In the genomic region with DNA sequence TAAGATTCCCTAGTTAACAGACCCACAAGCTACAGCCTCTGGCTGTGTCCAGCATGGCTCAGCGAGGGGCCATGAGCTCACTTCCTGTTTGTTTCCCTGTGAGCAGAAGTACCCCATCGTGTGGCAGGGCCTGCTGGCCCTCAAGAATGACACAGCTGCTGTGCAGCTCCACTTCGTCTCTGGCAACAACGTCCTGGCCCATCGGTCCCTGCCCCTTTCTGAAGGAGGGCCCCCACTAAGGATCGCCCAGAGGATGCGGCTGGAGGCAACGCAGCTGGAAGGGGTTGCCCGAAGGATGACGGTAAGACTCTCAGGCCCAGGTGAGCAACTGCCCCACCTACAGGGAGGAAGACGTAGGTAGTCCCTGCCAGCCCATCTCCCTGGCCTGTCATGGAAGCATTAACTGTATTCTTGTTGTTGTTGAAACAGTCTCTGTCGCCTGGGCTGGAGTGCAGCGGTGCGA, we compare ENCODE assay signal across 9 cellular contexts. TPM values are rescaled to one million over a fixed set of nuclear protein-coding genes. Genes with fewer than 3 reads are reported as not detected.
A peak's percentile ranks its signal among the peaks of the same experiment; 100 is the strongest.
DNase-seq lines count a peak whose midpoint lies in the region; ATAC-seq, FAIRE-seq and TF ChIP-seq lines count a peak whose summit lies in the region.
"Had no signal": no experiment of that assay in that cellular context is flagged by ENCODE, and none has a peak within 500 bp of the region (broad histone marks: within the 10 kb centered on the region; RNA-seq: fewer than 3 reads in every experiment).

No MANE protein-coding gene starts in this region.

- peak overlapping the region; percentile 74 for H3K27ac Mint-ChIP-seq in activated CD8-positive, alpha-beta T cell treated with anti-CD3 and anti-CD28 coated beads, Interleukin-2, amount 10 ng/mL, durations not matched to agents 7 days and 5 days

- H3K4me3 Mint-ChIP-seq in activated CD8-positive, alpha-beta T cell treated with anti-CD3 and anti-CD28 coated beads, Interleukin-2, amount 10 ng/mL, durations not matched to agents 7 days and 5 days: no peak overlapping the region

- H3K9me3 ChIP-seq in small intestine (ENCODE audit: control insufficient read depth, low read depth): no peaks in the 10 kb centered on the region

- no peaks in the 10 kb centered on the region for H3K27me3 ChIP-seq in small intestine (ENCODE audit: control insufficient read depth in 2 of 2, insufficient read depth in 2 of 2, low read length in 2 of 2)

- H3K36me3 Mint-ChIP-seq in activated CD8-positive, alpha-beta T cell treated with anti-CD3 and anti-CD28 coated beads, Interleukin-2, amount 10 ng/mL, durations not matched to agents 7 days and 5 days (ENCODE audit: low read depth): peaks cover 65% of the 10 kb centered on the region

- peaks cover 12 to 28% of the 10 kb centered on the region in 2 donors for H3K36me3 ChIP-seq in small intestine (ENCODE audit: control insufficient read depth in 2 of 2, insufficient read depth in 2 of 2, low read length in 2 of 2)

- FAIRE-seq in small intestine (lab: Jason Lieb, UNC): no peak

- ATAC-seq in GM18505 (IDR thresholded peaks at IDR 0.05; ENCODE audit: unreplicated experiment) (no peak), sciatic nerve (no peak)
- ATAC-seq in activated CD8-positive, alpha-beta T cell treated with anti-CD3 and anti-CD28 coated beads, Interleukin-2, amount 10 ng/mL, durations not matched to agents 7 days and 5 days: no peak

- POLR2A ChIA-PET in activated CD8-positive, alpha-beta T cell treated with anti-CD3 and anti-CD28 coated beads, Interleukin-2, amount 10 ng/mL, durations not matched to agents 7 days and 5 days (lab: Charles Lee): interaction anchor here (0.5 to 1.1 kb wide), 2 partner anchors 18 to 332 kb away, joined by 4 to 5 read pairs; no protein-coding TSS in a partner anchor

- H3K27ac ChIP-seq in 22Rv1 (peak overlapping the region; percentile 67), small intestine (ENCODE audit: low read depth in 1 of 2, low read length in 1 of 2) (no peak overlapping the region)

- H3K4me3 ChIP-seq in small intestine (ENCODE audit: low read depth in 1 of 2, low read length in 2 of 2): no peak overlapping the region

- peak; percentile 19 for TF ChIP-seq POLR2A in GM18505 (IDR thresholded peaks at IDR 0.05; ENCODE audit: borderline replicate concordance, extremely low read depth, insufficient read depth, insufficient read length)

- no peak for DNase-seq in activated CD8-positive, alpha-beta T cell treated with anti-CD3 and anti-CD28 coated beads, Interleukin-2, amount 10 ng/mL, durations not matched to agents 7 days and 5 days
- DNase-seq in left kidney (ENCODE audit: low read depth, low spot score) (peak; percentile 16), small intestine (no peak), 8988T (no peak), GF-D8 (lab: John Stamatoyannopoulos, UW) (no peak), sciatic nerve (ENCODE audit: low spot score) (no peak)
- DNase-seq: NCI-H524 had no signal

- H3K9me3 Mint-ChIP-seq in activated CD8-positive, alpha-beta T cell treated with anti-CD3 and anti-CD28 coated beads, Interleukin-2, amount 10 ng/mL, durations not matched to agents 7 days and 5 days (ENCODE audit: insufficient read depth): no peaks in the 10 kb centered on the region

- 74 to 85% (median 78%) methylated on average over 14 of the region's 14 CpGs for WGBS in small intestine, 3 donors

- peak; percentile 18 for TF ChIP-seq CTCF in 22Rv1 (IDR thresholded peaks at IDR 0.05)

- H3K27me3 Mint-ChIP-seq in activated CD8-positive, alpha-beta T cell treated with anti-CD3 and anti-CD28 coated beads, Interleukin-2, amount 10 ng/mL, durations not matched to agents 7 days and 5 days (ENCODE audit: low read depth): no peaks in the 10 kb centered on the region

- intact Hi-C loops in sciatic nerve (cut with DNase I): no loop called here

- no peaks in the 10 kb centered on the region for H3K4me1 ChIP-seq in small intestine (ENCODE audit: control insufficient read depth in 2 of 2, insufficient read depth in 1 of 2, low read depth in 1 of 2, low read length in 1 of 2)

- H3K4me1 Mint-ChIP-seq in activated CD8-positive, alpha-beta T cell treated with anti-CD3 and anti-CD28 coated beads, Interleukin-2, amount 10 ng/mL, durations not matched to agents 7 days and 5 days (ENCODE audit: low read depth): no peaks in the 10 kb centered on the region

- CTCF ChIA-PET in activated CD8-positive, alpha-beta T cell treated with anti-CD3 and anti-CD28 coated beads, Interleukin-2, amount 10 ng/mL, durations not matched to agents 7 days and 5 days (lab: Charles Lee): interaction anchor here (0.9 to 1.8 kb wide), 2 partner anchors 38 to 122 kb away, joined by 5 to 6 read pairs; a partner anchor contains a TSS

RNA-seq across cellular contexts. Expression of a gene that starts 38.2 kb away (rescaled TPM):
- total RNA-seq in activated CD8-positive, alpha-beta T cell treated with anti-CD3 and anti-CD28 coated beads, Interleukin-2, amount 10 ng/mL, durations not matched to agents 7 days and 5 days: 10 to 100 TPM; 32.3 to 33.3 TPM
- polyA plus RNA-seq in small intestine: 10 to 100 TPM; 28.1 to 89.2 (median 71.8) TPM
- 37.7 TPM for total RNA-seq in sciatic nerve
